ENCODE assay signal across 8 cellular contexts in genomic region chr19:55116232-55117062, GRCh38. TPM values are rescaled to one million over a fixed set of nuclear protein-coding genes. Genes with fewer than 3 reads are reported as not detected.
DNase-seq lines count a peak whose midpoint lies in the region; ATAC-seq, FAIRE-seq and TF ChIP-seq lines count a peak whose summit lies in the region.

No MANE protein-coding gene starts in this region.

- peaks cover 54% of the 10 kb centered on the region for H4K20me1 ChIP-seq in astrocyte (ENCODE audit: insufficient read depth, low read length)

- H3K4me1 ChIP-seq in CD8-positive, alpha-beta T cell (ENCODE audit: insufficient read depth, low read length), result peaks cover 19% of the 10 kb centered on the region
- H3K4me1 ChIP-seq in HEK293 (ENCODE audit: control insufficient read depth, insufficient read depth, low read length), result peaks cover 18% of the 10 kb centered on the region
- H3K4me1 ChIP-seq in astrocyte (ENCODE audit: insufficient read depth, low read length), result peaks cover 40% of the 10 kb centered on the region
- H3K4me1 ChIP-seq in right cardiac atrium (ENCODE audit: control insufficient read depth, insufficient read depth, low read length), result peaks cover 27% of the 10 kb centered on the region

- no peaks in the 10 kb centered on the region for H3K9me3 ChIP-seq in CD8-positive, alpha-beta T cell (ENCODE audit: low read length)
- H3K9me3 ChIP-seq in HEK293 (ENCODE audit: control insufficient read depth, insufficient read depth, low read depth, low read length) (no peaks in the 10 kb centered on the region), astrocyte (ENCODE audit: insufficient read depth, low read depth, low read length) (no peaks in the 10 kb centered on the region), right cardiac atrium (ENCODE audit: control insufficient read depth, low read length) (no peaks in the 10 kb centered on the region)

- no peak for FAIRE-seq in astrocyte (lab: Jason Lieb, UNC)

- peak in 6 of 7 experiments; percentile 32 to 66 (median 44) for DNase-seq in CD8-positive, alpha-beta T cell
- peak; percentile 38 for DNase-seq in SKM-1 treated with dmso at 0.1 percent for 144 hours (lab: John Stamatoyannopoulos, UW; ENCODE audit: unreplicated experiment)
- peak; percentile 43 for DNase-seq in astrocyte (ENCODE audit: low read depth)
- peak; percentile 78 to 87 (median 84) for DNase-seq in right cardiac atrium
- no peak for DNase-seq in progenitor cell of endocrine pancreas (ENCODE audit: low spot score, unreplicated experiment)
- no peak for DNase-seq in GOT3 (lab: John Stamatoyannopoulos, UW)

- no peaks in the 10 kb centered on the region for H3K27me3 Mint-ChIP-seq in CD8-positive, alpha-beta T cell (ENCODE audit: low read depth)
- H3K27me3 Mint-ChIP-seq in astrocyte (ENCODE audit: low read depth, unreplicated experiment) (peaks cover 2% of the 10 kb centered on the region), progenitor cell of endocrine pancreas (peaks cover under 1% of the 10 kb centered on the region)

- no peak for TF ChIP-seq CTCF in CD8-positive, alpha-beta T cell (IDR thresholded peaks at IDR 0.05)
- TF ChIP-seq CTCF in HEK293 (tag by site-specific recombination; IDR thresholded peaks at IDR 0.05) (no peak; the same call in none of the 2 replicates), astrocyte (IDR thresholded peaks at IDR 0.05; ENCODE audit: insufficient read depth, low read depth, low read length) (no peak), progenitor cell of endocrine pancreas (IDR thresholded peaks at IDR 0.05; ENCODE audit: unreplicated experiment) (no peak)

- no peaks in the 10 kb centered on the region for H3K27me3 ChIP-seq in CD8-positive, alpha-beta T cell (ENCODE audit: insufficient read depth, low read length)
- H3K27me3 ChIP-seq in astrocyte (ENCODE audit: insufficient read depth, low read length) (no peaks in the 10 kb centered on the region), right cardiac atrium (ENCODE audit: control insufficient read depth, insufficient read depth) (no peaks in the 10 kb centered on the region)

- POLR2A ChIA-PET in CD8-positive, alpha-beta T cell (lab: Charles Lee), result interaction anchor here (0.6 to 2.4 kb wide), 6 partner anchors 27 to 526 kb away, joined by 3 to 8 read pairs (median 5); partner anchors contain the start of genes PPP6R1, TMEM238 and UBE2S
- POLR2A ChIA-PET in HEK293 (lab: Yijun Ruan, JAX), result interaction anchor here (1.0 to 2.7 kb wide), 10 partner anchors 11 to 489 kb away, joined by 3 to 13 read pairs (median 6); partner anchors contain the start of genes FIZ1, UBE2S and ZNF865

- H3K4me2 ChIP-seq in astrocyte (ENCODE audit: low read length), result peak overlapping the region; percentile 100

- H3K36me3 ChIP-seq in CD8-positive, alpha-beta T cell (ENCODE audit: insufficient read depth, low read length), result no peaks in the 10 kb centered on the region
- H3K36me3 ChIP-seq in HEK293 (ENCODE audit: control insufficient read depth in 2 of 2, insufficient read depth in 1 of 2, low read length in 2 of 2), result peaks cover 0 to 14% of the 10 kb centered on the region in 2 experiments; a peak in 1 of 3 replicates
- H3K36me3 ChIP-seq in astrocyte (ENCODE audit: insufficient read depth, low read length), result no peaks in the 10 kb centered on the region

- intact Hi-C loops in CD8-positive, alpha-beta T cell (cut with DNase I, micrococcal nuclease), result loop anchor here (1.0 to 10.0 kb wide), 15 partner anchors 28 to 1026 kb away; partner anchors contain the start of genes PPP6R1 (in 2 of the 2), RDH13 (in 2 of the 2), FIZ1 (in 1 of the 2) and HSPBP1 (in 1 of the 2)
- intact Hi-C loops in right cardiac atrium (cut with DNase I), result no loop called here

- peak overlapping the region; percentile 99 for H3K9ac ChIP-seq in astrocyte (ENCODE audit: low read length)

- under 1% methylated on average over 32 of the region's 32 CpGs for WGBS in right cardiac atrium

- peaks cover 17% of the 10 kb centered on the region for H3K36me3 Mint-ChIP-seq in CD8-positive, alpha-beta T cell
- H3K36me3 Mint-ChIP-seq in astrocyte (ENCODE audit: low read depth, unreplicated experiment) (peaks cover under 1% of the 10 kb centered on the region), progenitor cell of endocrine pancreas (ENCODE audit: insufficient read depth) (no peaks in the 10 kb centered on the region)

- H2AFZ ChIP-seq in astrocyte (ENCODE audit: low read depth, low read length), result peak overlapping the region; percentile 36

- peak overlapping the region; percentile 61 for H3K27ac ChIP-seq in CD8-positive, alpha-beta T cell (ENCODE audit: low read depth, low read length)
- peak overlapping the region; percentile 78; the same call in 1 of the 2 replicates for H3K27ac ChIP-seq in HEK293 (ENCODE audit: extremely low read depth, low read depth, low read length)
- H3K27ac ChIP-seq in astrocyte (ENCODE audit: low read depth, low read length), result peak overlapping the region; percentile 83
- peak overlapping the region; percentile 84 for H3K27ac ChIP-seq in right cardiac atrium (ENCODE audit: low read length)

- peaks cover 57% of the 10 kb centered on the region for H3K79me2 ChIP-seq in astrocyte (ENCODE audit: insufficient read depth, low read length)

- H3K4me3 Mint-ChIP-seq in CD8-positive, alpha-beta T cell, result peak overlapping the region; percentile 94
- peak overlapping the region; percentile 98 for H3K4me3 Mint-ChIP-seq in astrocyte (ENCODE audit: unreplicated experiment)
- peak overlapping the region; percentile 97 for H3K4me3 Mint-ChIP-seq in progenitor cell of endocrine pancreas (ENCODE audit: low read depth)

- H3K9me3 Mint-ChIP-seq in CD8-positive, alpha-beta T cell, result no peaks in the 10 kb centered on the region
- H3K9me3 Mint-ChIP-seq in astrocyte (ENCODE audit: unreplicated experiment), result no peaks in the 10 kb centered on the region
- no peaks in the 10 kb centered on the region for H3K9me3 Mint-ChIP-seq in progenitor cell of endocrine pancreas (ENCODE audit: low read depth)

- ATAC-seq in CD8-positive, alpha-beta T cell, result peak; percentile 16
- ATAC-seq in right cardiac atrium (peak; percentile 32 to 50), GM21717 (IDR thresholded peaks at IDR 0.05; ENCODE audit: unreplicated experiment) (no peak)

- peak overlapping the region; percentile 52 for H3K4me3 ChIP-seq in CD8-positive, alpha-beta T cell (ENCODE audit: low read depth, low read length)
- peak overlapping the region; percentile 78 for H3K4me3 ChIP-seq in HEK293 (ENCODE audit: low read depth, low read length)
- peak overlapping the region; percentile 86 for H3K4me3 ChIP-seq in astrocyte (ENCODE audit: insufficient read depth, low read depth, low read length)
- H3K4me3 ChIP-seq in right cardiac atrium (ENCODE audit: low read length), result peak overlapping the region; percentile 91

- peak overlapping the region; percentile 93 for H3K27ac Mint-ChIP-seq in CD8-positive, alpha-beta T cell
- peak overlapping the region; percentile 97 for H3K27ac Mint-ChIP-seq in astrocyte (ENCODE audit: unreplicated experiment)
- peak overlapping the region; percentile 93 for H3K27ac Mint-ChIP-seq in progenitor cell of endocrine pancreas

- CTCF ChIA-PET in CD8-positive, alpha-beta T cell (lab: Charles Lee), result interaction anchor here (1.5 kb wide), 1 partner anchor 28 kb away, joined by 5 read pairs; no protein-coding TSS in a partner anchor
- CTCF ChIA-PET in HEK293 (lab: Yijun Ruan, JAX), result interaction anchor here (0.6 to 4.6 kb wide), 4 partner anchors 17 to 43 kb away, joined by 3 to 26 read pairs (median 5); no protein-coding TSS in a partner anchor

- peaks cover 34% of the 10 kb centered on the region for H3K4me1 Mint-ChIP-seq in CD8-positive, alpha-beta T cell (ENCODE audit: low read depth)
- H3K4me1 Mint-ChIP-seq in astrocyte (ENCODE audit: low read depth, unreplicated experiment) (peaks cover 16% of the 10 kb centered on the region), progenitor cell of endocrine pancreas (ENCODE audit: low read depth) (peaks cover 26% of the 10 kb centered on the region)

TF ChIP-seq in HEK293, 187 proteins besides CTCF, POLR2A, EP300 and RAD21 (continues in another document):
- TF ChIP-seq KLF9 (tag by site-specific recombination; IDR thresholded peaks at IDR 0.05; ENCODE audit: low read depth) (0 out of 2 replicates have a peak, but pooled peaks have one; percentile 6), GLI2 (tag by site-specific recombination; IDR thresholded peaks at IDR 0.05; ENCODE audit: borderline replicate concordance, low read depth) (no peak), ZNF184 (tag by site-specific recombination; IDR thresholded peaks at IDR 0.05) (no peak), ZNF211 (tag by site-specific recombination; IDR thresholded peaks at IDR 0.05; ENCODE audit: low read depth) (no peak), ZNF501 (tag by site-specific recombination; IDR thresholded peaks at IDR 0.05) (0 out of 2 replicates have a peak, but pooled peaks have one; percentile 34), GLI4 (tag by site-specific recombination; IDR thresholded peaks at IDR 0.05) (no peak; the same call in 1 of the 2 replicates), ZNF548 (tag by site-specific recombination; IDR thresholded peaks at IDR 0.05) (no peak), ZNF266 (tag by site-specific recombination; IDR thresholded peaks at IDR 0.05; ENCODE audit: low read depth) (no peak), ZNF292 (tag by site-specific recombination; IDR thresholded peaks at IDR 0.05; ENCODE audit: borderline replicate concordance, low read depth) (no peak), ZFHX2 (tag by site-specific recombination; conservative IDR thresholded peaks at IDR 0.05) (no peak), ZNF660 (tag by site-specific recombination; IDR thresholded peaks at IDR 0.05) (no peak)

RNA-seq across cellular contexts. Expression of gene PPP1R12C, which starts 1.0 kb away (rescaled TPM):
- total RNA-seq in CD8-positive, alpha-beta T cell, result 10 to 100 TPM; 93.8 to 97.6 TPM
- total RNA-seq in astrocyte (79.7 and 86.2 TPM in 2 replicates), right cardiac atrium (100 to 1,000 TPM; 125 to 244 (median 147) TPM), progenitor cell of endocrine pancreas (110 and 118 TPM in 2 replicates)
- 221 TPM for polyA plus RNA-seq in right cardiac atrium

RNA-seq across cellular contexts. Expression of gene TNNT1, which starts 32.6 kb away (rescaled TPM):
- total RNA-seq in CD8-positive, alpha-beta T cell, result not detected
- 7.1 and 8.3 TPM in 2 replicates for total RNA-seq in astrocyte
- 10 to 100 TPM in 3 of 4 donors, 1 to 10 TPM in 1; 8.0 to 25.3 (median 14.7) TPM for total RNA-seq in right cardiac atrium
- 34.8 TPM for polyA plus RNA-seq in right cardiac atrium
- 4.6 and 5.5 TPM in 2 replicates for total RNA-seq in progenitor cell of endocrine pancreas

RNA-seq across cellular contexts. Expression of gene EPS8L1, which starts 40.8 kb away (rescaled TPM):
- total RNA-seq in CD8-positive, alpha-beta T cell, result 1 to 10 TPM; 4.8 to 6.2 TPM
- total RNA-seq in astrocyte (7.6 and 9.2 TPM in 2 replicates), right cardiac atrium (1 to 10 TPM in 3 of 4 donors, under 1 TPM in 1; 0.78 to 1.7 (median 1.1) TPM), progenitor cell of endocrine pancreas (14.4 and 21.5 TPM in 2 replicates)
- 2.2 TPM for polyA plus RNA-seq in right cardiac atrium

RNA-seq across cellular contexts. Expression of gene TNNI3, which starts 41.1 kb away (rescaled TPM):
- not detected for total RNA-seq in CD8-positive, alpha-beta T cell
- total RNA-seq in astrocyte (not detected in 2 replicates), right cardiac atrium (1,000 to 10,000 TPM; 1,638 to 3,997 (median 2,736) TPM), progenitor cell of endocrine pancreas (5.5 and 6.0 TPM in 2 replicates)
- polyA plus RNA-seq in right cardiac atrium, result 8,501 TPM

RNA-seq across cellular contexts. Expression of gene DNAAF3, which starts 50.0 kb away (rescaled TPM):
- not detected for total RNA-seq in CD8-positive, alpha-beta T cell
- total RNA-seq in astrocyte, result 1.3 and 1.8 TPM in 2 replicates
- total RNA-seq in right cardiac atrium, result 1 to 10 TPM in 3 of 4 donors, under 1 TPM in 1; 0.56 to 1.6 (median 1.3) TPM
- 2.9 TPM for polyA plus RNA-seq in right cardiac atrium
- total RNA-seq in progenitor cell of endocrine pancreas, result 14.9 and 18.4 TPM in 2 replicates

Comparison
In these comparisons a context has a peak if more than half of its experiments do, and no peak if none do; other contexts are left out.
1. DNase-seq: peak in CD8-positive, alpha-beta T cell (6 of 7), SKM-1 treated with dmso at 0.1 percent for 144 hours (single experiment), astrocyte (single experiment) and right cardiac atrium (3 of 3); none in progenitor cell of endocrine pancreas (single experiment) and GOT3 (single experiment).
2. intact Hi-C loops: an anchor here in CD8-positive, alpha-beta T cell (1.0 to 10.0 kb wide); none called in right cardiac atrium.
3. Peak in every context shown above with its lines, with median percentiles within 50 percentile points of each other: H3K27ac ChIP-seq, H3K4me3 ChIP-seq, H3K27ac Mint-ChIP-seq and H3K4me3 Mint-ChIP-seq.